In the genomic region with DNA sequence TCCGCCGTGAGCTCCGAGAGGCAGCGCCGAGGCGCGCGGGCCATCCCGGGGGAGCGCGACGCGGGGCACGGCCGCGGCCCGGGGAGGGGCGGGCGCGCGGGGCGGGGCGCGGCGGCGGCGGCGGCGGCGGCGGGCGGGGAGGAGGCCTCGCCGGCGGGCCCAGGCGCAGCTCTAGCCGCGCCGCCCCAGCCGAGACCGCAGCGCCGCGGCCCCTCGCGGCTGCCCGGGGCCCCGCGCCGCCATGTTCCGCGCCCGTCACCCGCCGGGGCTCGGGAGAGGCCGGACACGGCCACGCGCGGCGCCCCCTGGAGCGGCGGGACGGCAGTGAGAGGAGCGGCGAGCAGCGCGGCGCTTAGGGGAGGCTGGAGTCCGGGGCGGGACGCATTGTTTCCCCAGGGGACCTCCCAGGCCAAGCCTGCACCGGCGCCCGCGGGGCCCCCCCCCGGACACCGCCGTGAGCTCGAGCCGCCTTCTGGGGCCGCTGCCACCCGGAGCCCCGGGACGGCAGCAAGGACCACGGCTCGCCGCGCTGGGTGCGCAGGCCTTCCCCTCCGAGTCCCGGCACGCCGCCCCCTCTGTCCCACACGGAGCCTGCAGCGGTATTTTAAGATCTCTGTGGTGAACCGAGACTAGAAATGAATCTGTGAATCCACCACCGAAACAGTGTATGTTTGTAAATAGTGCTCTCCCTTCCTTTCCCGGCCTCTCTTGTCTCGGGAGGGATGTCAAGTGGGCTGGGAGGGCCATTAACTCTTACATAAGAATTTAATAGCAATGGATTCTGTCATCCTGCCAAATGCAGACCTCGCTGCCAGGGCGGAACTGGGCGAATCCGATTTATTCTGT, we compare ENCODE assay signal across 8 cellular contexts. TPM values are rescaled to one million over a fixed set of nuclear protein-coding genes. Genes with fewer than 3 reads are reported as not detected.
DNase-seq lines count a peak whose midpoint lies in the region; ATAC-seq and TF ChIP-seq lines count a peak whose summit lies in the region.

TSS of gene KIF13A (minus strand) at position 60 of the 846 bp plus-strand sequence. CDS start 172 bp downstream, outside the sequence.

- DNase-seq in A673 (ENCODE audit: low spot score), result peak; percentile 79
- DNase-seq in NCI-H1694 treated with DMSO at 0.1 percent for 48 hours (lab: John Stamatoyannopoulos, UW), result peak; percentile 46
- peak; percentile 70 to 93 for DNase-seq in left lung
- peak; percentile 32 for DNase-seq in stimulated activated CD4-positive, alpha-beta T cell treated with anti-CD3 and anti-CD28 coated beads, Interleukin-4, amount 100 ng/mL, for 1 hour

- H3K36me3 ChIP-seq in A673 (ENCODE audit: insufficient read depth, low read length, poor library complexity, severe bottlenecking) (no peaks in the 10 kb centered on the region), duodenal mucosa (ENCODE audit: control insufficient read depth in 1 of 2, insufficient read depth in 2 of 2, low read length in 2 of 2) (no peaks in the 10 kb centered on the region), left lung (no peaks in the 10 kb centered on the region)

- peak; percentile 74 for ATAC-seq in GM18508 (IDR thresholded peaks at IDR 0.05; ENCODE audit: insufficient read depth, unreplicated experiment)
- peak; percentile 66 for ATAC-seq in HG02943 (IDR thresholded peaks at IDR 0.05; ENCODE audit: low read depth, unreplicated experiment)
- ATAC-seq in left lung, result peak; percentile 71

- H3K9me3 ChIP-seq in A673 (ENCODE audit: low read depth, low read length, poor library complexity, severe bottlenecking), result no peaks in the 10 kb centered on the region
- H3K9me3 ChIP-seq in duodenal mucosa (ENCODE audit: control insufficient read depth in 1 of 2, low read length in 2 of 2), result no peaks in the 10 kb centered on the region
- H3K9me3 ChIP-seq in left lung, result no peaks in the 10 kb centered on the region

- peak within 1 kb of the TSS; percentile 76 to 89 for H3K9ac ChIP-seq in duodenal mucosa (ENCODE audit: low read depth in 1 of 2, low read length in 2 of 2)

- TF ChIP-seq CTCF in A673 (conservative IDR thresholded peaks at IDR 0.05; ENCODE audit: low read depth, low read length), result no peak
- TF ChIP-seq CTCF in WI38 (IDR thresholded peaks at IDR 0.05; ENCODE audit: low read depth, low read length), result 0 out of 2 replicates have a peak, but pooled peaks have one; percentile 11
- peak; percentile 16 to 17 for TF ChIP-seq CTCF in left lung (IDR thresholded peaks at IDR 0.05)

- peak within 1 kb of the TSS; percentile 79 for H3K27ac ChIP-seq in A673 (ENCODE audit: low read depth, low read length, poor library complexity, severe bottlenecking)
- peak within 1 kb of the TSS; percentile 79 for H3K27ac ChIP-seq in duodenal mucosa (ENCODE audit: low read depth, low read length)
- peak within 1 kb of the TSS; percentile 96 for H3K27ac ChIP-seq in left lung

- POLR2A ChIA-PET in A673 (lab: Charles Lee; ENCODE audit: low non-redundant PET), result interaction anchor here (0.6 kb wide), 1 partner anchor 21 kb away, joined by 5 read pairs; no protein-coding TSS in a partner anchor

- CTCF ChIA-PET in A673 (lab: Charles Lee), result no interaction called here

- H3K4me1 ChIP-seq in A673 (ENCODE audit: insufficient read depth, low read length, poor library complexity, severe bottlenecking), result peaks cover 17% of the 10 kb centered on the region
- peaks cover 26% of the 10 kb centered on the region in 2 donors for H3K4me1 ChIP-seq in duodenal mucosa (ENCODE audit: control insufficient read depth in 1 of 2, insufficient read depth in 2 of 2, low read length in 2 of 2)
- peaks cover 9 to 47% of the 10 kb centered on the region in 2 donors for H3K4me1 ChIP-seq in left lung

- H3K27me3 ChIP-seq in A673 (replicated peaks; ENCODE audit: insufficient read depth, low read depth, low read length, poor library complexity) (no peaks in the 10 kb centered on the region), duodenal mucosa (ENCODE audit: control insufficient read depth in 1 of 2, insufficient read depth in 2 of 2, low read length in 2 of 2) (no peaks in the 10 kb centered on the region), left lung (no peaks in the 10 kb centered on the region)

- peak within 1 kb of the TSS; percentile 66 for H3K4me3 ChIP-seq in A673 (ENCODE audit: low read depth, low read length, poor library complexity, severe bottlenecking)
- peak within 1 kb of the TSS; percentile 89 for H3K4me3 ChIP-seq in WI38 (ENCODE audit: low read depth, low read length)
- peak within 1 kb of the TSS; percentile 86 to 95 for H3K4me3 ChIP-seq in duodenal mucosa (ENCODE audit: low read depth in 1 of 2, low read length in 2 of 2)
- H3K4me3 ChIP-seq in left lung, result peak within 1 kb of the TSS; percentile 59 to 75

- intact Hi-C loops in A673 (cut with micrococcal nuclease; ENCODE audit: unreplicated experiment), result loop anchor here (2.0 to 5.0 kb wide), 2 partner anchors 135 to 170 kb away; partner anchors contain the start of gene NHLRC1
- intact Hi-C loops in left lung (cut with DNase I), result no loop called here

- no TSS peak for BruUV-seq in A673 (replicated peaks; lab: Mats Ljungman, UMichigan)

RNA-seq across cellular contexts. Expression of gene KIF13A, which starts in this region (rescaled TPM):
- total RNA-seq in A673 (2021) (19.7 and 21.1 TPM in 2 replicates), left lung (10 to 100 TPM; 42.7 to 49.3 TPM)

Comparison
In these comparisons a context has a peak if more than half of its experiments do, and no peak if none do; other contexts are left out.
1. Peak in every context shown above with its lines: DNase-seq, ATAC-seq, H3K4me3 ChIP-seq and H3K27ac ChIP-seq.